ENCODE assay signal across 14 cellular contexts in the genomic region with DNA sequence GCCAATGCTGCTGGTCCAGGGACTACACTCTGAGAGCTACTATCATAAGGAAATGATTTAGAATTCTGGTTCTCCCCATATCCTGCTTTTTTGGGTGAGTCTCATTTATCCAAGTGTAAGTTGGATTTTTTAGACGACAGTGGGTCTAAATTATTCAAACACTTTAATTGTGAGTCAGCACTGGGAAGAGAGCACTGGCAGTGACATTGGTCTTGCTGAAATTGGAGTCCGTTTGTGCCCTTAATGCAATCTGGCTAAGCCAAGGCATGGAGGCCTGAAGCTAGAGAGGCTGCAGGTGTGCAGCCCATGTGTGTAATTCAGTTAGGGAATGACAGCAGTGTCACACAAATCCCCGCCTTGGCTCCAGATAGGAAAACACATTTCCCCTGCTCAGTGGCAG.
"Had no signal": no experiment of that assay in that cellular context is flagged by ENCODE, and none has a peak within 500 bp of the region (broad histone marks: within the 10 kb centered on the region; RNA-seq: fewer than 3 reads in every experiment).

No MANE protein-coding gene starts in this region.

- DNase-seq: activated B cell treated with CpG ODN at 0.5 μM for 24 hours; activated naive CD4-positive, alpha-beta T cell treated with anti-CD3 and anti-CD28 coated beads, Interleukin-2, amount 50 U/mL, for 16 hours; activated T-cell treated with anti-CD3 and anti-CD28 coated beads for 4 hours; adrenal gland; caudate nucleus; effector CD4-positive, alpha-beta T cell; foreskin melanocyte; heart left ventricle; right lobe of liver; spleen; stimulated activated CD4-positive, alpha-beta T cell treated with anti-CD3 and anti-CD28 coated beads, Interleukin-1b, Interleukin-23, amount 100 ng/mL, for 48 hours; tibial artery had no signal

- H3K27ac ChIP-seq: adrenal gland, coronary artery, heart left ventricle, prostate gland, right lobe of liver, spleen, tibial artery had no signal

- H3K36me3 ChIP-seq: adrenal gland, heart left ventricle, prostate gland, right lobe of liver, spleen, tibial artery had no signal

- H3K9me3 ChIP-seq: prostate gland, right lobe of liver, tibial artery had no signal

- H3K4me3 ChIP-seq: adrenal gland, coronary artery, heart left ventricle, prostate gland, right lobe of liver, spleen, tibial artery had no signal

- H3K27me3 ChIP-seq: adrenal gland, right lobe of liver, tibial artery had no signal

- H3K4me1 ChIP-seq: adrenal gland, heart left ventricle, prostate gland, right lobe of liver, spleen, tibial artery had no signal
